8 cellular contexts compared by ENCODE assay signal in the genomic region with DNA sequence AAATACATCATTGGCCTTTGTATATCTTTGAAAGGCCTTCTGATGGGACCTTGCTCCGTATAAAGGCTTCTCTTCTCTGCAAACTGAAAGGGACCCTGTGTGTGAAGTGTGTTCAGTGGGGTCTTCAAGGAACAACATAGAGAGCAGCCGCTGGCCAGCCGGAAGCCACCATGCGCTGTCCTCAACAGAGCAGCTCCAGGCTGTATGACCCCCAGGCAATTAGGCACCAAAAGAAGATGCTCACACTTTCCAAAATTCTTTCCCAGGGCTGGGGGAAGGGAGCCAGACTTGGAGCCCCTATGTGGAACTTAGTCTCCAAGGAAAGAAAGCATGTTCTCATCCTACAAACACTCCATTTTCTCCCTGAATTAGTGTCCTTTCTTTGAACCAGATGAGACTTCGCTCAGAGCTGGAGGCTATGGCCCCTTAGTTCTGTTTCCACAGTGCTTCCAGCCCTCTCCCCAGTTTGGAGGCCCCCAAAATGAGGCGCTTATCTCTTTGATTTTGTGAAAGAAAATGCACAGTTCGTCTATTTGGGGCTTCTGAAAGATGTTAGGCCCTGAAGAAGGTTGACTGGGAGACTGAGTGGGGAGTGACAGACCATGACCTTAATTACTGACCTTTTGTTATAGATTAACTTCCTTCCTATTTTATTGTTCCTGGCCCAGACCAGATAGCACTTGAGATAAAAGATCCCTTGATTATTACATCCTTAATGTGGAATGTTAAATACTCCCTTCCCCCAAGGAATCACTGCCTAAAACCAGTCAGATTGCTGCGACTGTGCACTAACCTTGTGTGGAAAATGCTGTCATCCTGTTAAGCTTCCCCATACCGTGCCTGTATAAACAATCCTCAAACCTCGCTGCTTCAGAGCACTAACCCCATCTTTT.
A peak's percentile ranks its signal among the peaks of the same experiment; 100 is the strongest.
DNase-seq lines count a peak whose midpoint lies in the region; ATAC-seq and TF ChIP-seq lines count a peak whose summit lies in the region.
"Had no signal": no experiment of that assay in that cellular context is flagged by ENCODE, and none has a peak within 500 bp of the region (broad histone marks: within the 10 kb centered on the region; RNA-seq: fewer than 3 reads in every experiment).

No MANE protein-coding gene starts in this region.

- CTCF ChIA-PET in WTC11 (lab: Charles Lee) = interaction anchor here (0.6 to 1.7 kb wide), 2 partner anchors 10 to 231 kb away, joined by 3 to 8 read pairs; no protein-coding TSS in a partner anchor

- H3K27me3 Mint-ChIP-seq in HFFc6 (ENCODE audit: insufficient read depth) (peaks cover 2% of the 10 kb centered on the region; the same call in 1 of the 2 replicates), WTC11 (ENCODE audit: low read depth) (no peaks in the 10 kb centered on the region)
- H3K27me3 Mint-ChIP-seq in stimulated activated memory B cell treated with anti-CD40 and anti-IgM and Interleukin-4, amounts not matched to agents 10 μg/mL and 1 μg/mL and 100 μg/mL, for 72 hours = no peaks in the 10 kb centered on the region
- H3K27me3 Mint-ChIP-seq: activated CD8-positive, alpha-beta T cell treated with anti-CD3 and anti-CD28 coated beads for 36 hours had no signal

- no peak overlapping the region for H3K27ac ChIP-seq in esophagus squamous epithelium

- no peak for TF ChIP-seq CTCF in HFFc6 (IDR thresholded peaks at IDR 0.05)
- TF ChIP-seq CTCF in WTC11 (IDR thresholded peaks at IDR 0.05) = no peak
- TF ChIP-seq CTCF in esophagus squamous epithelium (IDR thresholded peaks at IDR 0.05) = no peak
- no peak for TF ChIP-seq CTCF in GM20000 (IDR thresholded peaks at IDR 0.05; ENCODE audit: extremely low read depth, missing control alignments)

- H3K4me3 Mint-ChIP-seq in HFFc6 = peak overlapping the region; percentile 60
- H3K4me3 Mint-ChIP-seq in WTC11 = no peak overlapping the region
- peak overlapping the region; percentile 36 for H3K4me3 Mint-ChIP-seq in stimulated activated memory B cell treated with anti-CD40 and anti-IgM and Interleukin-4, amounts not matched to agents 10 μg/mL and 1 μg/mL and 100 μg/mL, for 72 hours
- H3K4me3 Mint-ChIP-seq: activated CD8-positive, alpha-beta T cell treated with anti-CD3 and anti-CD28 coated beads for 36 hours had no signal

- no peaks in the 10 kb centered on the region for H3K9me3 ChIP-seq in esophagus squamous epithelium

- H3K9me3 Mint-ChIP-seq in HFFc6 (no peaks in the 10 kb centered on the region), WTC11 (no peaks in the 10 kb centered on the region)
- no peaks in the 10 kb centered on the region for H3K9me3 Mint-ChIP-seq in stimulated activated memory B cell treated with anti-CD40 and anti-IgM and Interleukin-4, amounts not matched to agents 10 μg/mL and 1 μg/mL and 100 μg/mL, for 72 hours
- H3K9me3 Mint-ChIP-seq: activated CD8-positive, alpha-beta T cell treated with anti-CD3 and anti-CD28 coated beads for 36 hours had no signal

- H3K4me3 ChIP-seq in esophagus squamous epithelium = no peak overlapping the region

- DNase-seq in HFFc6 (peak; percentile 17), WTC11 (ENCODE audit: low spot score) (no peak), inferior parietal cortex (ENCODE audit: extremely low spot score) (peak; percentile 25), esophagus squamous epithelium (lab: John Stamatoyannopoulos, UW) (no peak), GM20000 (ENCODE audit: low spot score) (no peak)
- DNase-seq: activated CD8-positive, alpha-beta T cell treated with anti-CD3 and anti-CD28 coated beads for 36 hours had no signal

- POLR2A ChIA-PET in WTC11 (lab: Charles Lee) = no interaction called here

- H3K4me1 ChIP-seq in esophagus squamous epithelium = peaks cover 0 to 12% (median 0%) of the 10 kb centered on the region in 3 donors

- no peaks in the 10 kb centered on the region for H3K27me3 ChIP-seq in esophagus squamous epithelium

- no peak for TF ChIP-seq POLR2A in esophagus squamous epithelium (IDR thresholded peaks at IDR 0.05)

- peak overlapping the region; percentile 69 for H3K27ac Mint-ChIP-seq in HFFc6
- peak overlapping the region; percentile 77 for H3K27ac Mint-ChIP-seq in WTC11
- peak overlapping the region; percentile 94 for H3K27ac Mint-ChIP-seq in stimulated activated memory B cell treated with anti-CD40 and anti-IgM and Interleukin-4, amounts not matched to agents 10 μg/mL and 1 μg/mL and 100 μg/mL, for 72 hours
- H3K27ac Mint-ChIP-seq: activated CD8-positive, alpha-beta T cell treated with anti-CD3 and anti-CD28 coated beads for 36 hours had no signal

- no peaks in the 10 kb centered on the region for H3K36me3 ChIP-seq in esophagus squamous epithelium

- H3K36me3 Mint-ChIP-seq in HFFc6 (ENCODE audit: low read depth) (no peaks in the 10 kb centered on the region; the same call in 1 of the 2 replicates), WTC11 (no peaks in the 10 kb centered on the region)
- H3K36me3 Mint-ChIP-seq in stimulated activated memory B cell treated with anti-CD40 and anti-IgM and Interleukin-4, amounts not matched to agents 10 μg/mL and 1 μg/mL and 100 μg/mL, for 72 hours = no peaks in the 10 kb centered on the region

- peak; percentile 36 for ATAC-seq in WTC11
- no peak for ATAC-seq in stimulated activated memory B cell treated with anti-CD40 and anti-IgM and Interleukin-4, amounts not matched to agents 10 μg/mL and 1 μg/mL and 100 μg/mL, for 72 hours
- ATAC-seq in GM19452 (IDR thresholded peaks at IDR 0.05; ENCODE audit: unreplicated experiment) = no peak
- ATAC-seq: activated CD8-positive, alpha-beta T cell treated with anti-CD3 and anti-CD28 coated beads for 36 hours had no signal

- H3K4me1 Mint-ChIP-seq in HFFc6 (ENCODE audit: low read depth) = peaks cover 43% of the 10 kb centered on the region
- peaks cover 37% of the 10 kb centered on the region for H3K4me1 Mint-ChIP-seq in WTC11
- peaks cover 40% of the 10 kb centered on the region for H3K4me1 Mint-ChIP-seq in stimulated activated memory B cell treated with anti-CD40 and anti-IgM and Interleukin-4, amounts not matched to agents 10 μg/mL and 1 μg/mL and 100 μg/mL, for 72 hours

- 69 to 78% methylated on average over 8 to 9 of the region's 10 CpGs for WGBS in esophagus squamous epithelium, 2 donors

- intact Hi-C loops in esophagus squamous epithelium (cut with DNase I) = no loop called here

TF ChIP-seq in WTC11, 78 proteins besides CTCF, POLR2A, EP300 and RAD21 (continues in another document):
- TF ChIP-seq ZNF396 (CRISPR knock-in tag; IDR thresholded peaks at IDR 0.05; ENCODE audit: borderline replicate concordance) (no peak), SMAD4 (CRISPR knock-in tag; IDR thresholded peaks at IDR 0.05) (no peak), FOXP1 (CRISPR knock-in tag; IDR thresholded peaks at IDR 0.05; ENCODE audit: borderline replicate concordance) (no peak), ZNF416 (CRISPR knock-in tag; IDR thresholded peaks at IDR 0.05) (no peak), NFYB (CRISPR knock-in tag; conservative IDR thresholded peaks at IDR 0.05; ENCODE audit: low read depth) (no peak)
- TF ChIP-seq, protein P1, sequence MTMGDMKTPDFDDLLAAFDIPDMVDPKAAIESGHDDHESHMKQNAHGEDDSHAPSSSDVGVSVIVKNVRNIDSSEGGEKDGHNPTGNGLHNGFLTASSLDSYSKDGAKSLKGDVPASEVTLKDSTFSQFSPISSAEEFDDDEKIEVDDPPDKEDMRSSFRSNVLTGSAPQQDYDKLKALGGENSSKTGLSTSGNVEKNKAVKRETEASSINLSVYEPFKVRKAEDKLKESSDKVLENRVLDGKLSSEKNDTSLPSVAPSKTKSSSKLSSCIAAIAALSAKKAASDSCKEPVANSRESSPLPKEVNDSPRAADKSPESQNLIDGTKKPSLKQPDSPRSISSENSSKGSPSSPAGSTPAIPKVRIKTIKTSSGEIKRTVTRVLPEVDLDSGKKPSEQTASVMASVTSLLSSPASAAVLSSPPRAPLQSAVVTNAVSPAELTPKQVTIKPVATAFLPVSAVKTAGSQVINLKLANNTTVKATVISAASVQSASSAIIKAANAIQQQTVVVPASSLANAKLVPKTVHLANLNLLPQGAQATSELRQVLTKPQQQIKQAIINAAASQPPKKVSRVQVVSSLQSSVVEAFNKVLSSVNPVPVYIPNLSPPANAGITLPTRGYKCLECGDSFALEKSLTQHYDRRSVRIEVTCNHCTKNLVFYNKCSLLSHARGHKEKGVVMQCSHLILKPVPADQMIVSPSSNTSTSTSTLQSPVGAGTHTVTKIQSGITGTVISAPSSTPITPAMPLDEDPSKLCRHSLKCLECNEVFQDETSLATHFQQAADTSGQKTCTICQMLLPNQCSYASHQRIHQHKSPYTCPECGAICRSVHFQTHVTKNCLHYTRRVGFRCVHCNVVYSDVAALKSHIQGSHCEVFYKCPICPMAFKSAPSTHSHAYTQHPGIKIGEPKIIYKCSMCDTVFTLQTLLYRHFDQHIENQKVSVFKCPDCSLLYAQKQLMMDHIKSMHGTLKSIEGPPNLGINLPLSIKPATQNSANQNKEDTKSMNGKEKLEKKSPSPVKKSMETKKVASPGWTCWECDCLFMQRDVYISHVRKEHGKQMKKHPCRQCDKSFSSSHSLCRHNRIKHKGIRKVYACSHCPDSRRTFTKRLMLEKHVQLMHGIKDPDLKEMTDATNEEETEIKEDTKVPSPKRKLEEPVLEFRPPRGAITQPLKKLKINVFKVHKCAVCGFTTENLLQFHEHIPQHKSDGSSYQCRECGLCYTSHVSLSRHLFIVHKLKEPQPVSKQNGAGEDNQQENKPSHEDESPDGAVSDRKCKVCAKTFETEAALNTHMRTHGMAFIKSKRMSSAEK (CRISPR knock-in tag; IDR thresholded peaks at IDR 0.05; ENCODE audit: borderline replicate concordance) = no peak
- TF ChIP-seq, protein P2, sequence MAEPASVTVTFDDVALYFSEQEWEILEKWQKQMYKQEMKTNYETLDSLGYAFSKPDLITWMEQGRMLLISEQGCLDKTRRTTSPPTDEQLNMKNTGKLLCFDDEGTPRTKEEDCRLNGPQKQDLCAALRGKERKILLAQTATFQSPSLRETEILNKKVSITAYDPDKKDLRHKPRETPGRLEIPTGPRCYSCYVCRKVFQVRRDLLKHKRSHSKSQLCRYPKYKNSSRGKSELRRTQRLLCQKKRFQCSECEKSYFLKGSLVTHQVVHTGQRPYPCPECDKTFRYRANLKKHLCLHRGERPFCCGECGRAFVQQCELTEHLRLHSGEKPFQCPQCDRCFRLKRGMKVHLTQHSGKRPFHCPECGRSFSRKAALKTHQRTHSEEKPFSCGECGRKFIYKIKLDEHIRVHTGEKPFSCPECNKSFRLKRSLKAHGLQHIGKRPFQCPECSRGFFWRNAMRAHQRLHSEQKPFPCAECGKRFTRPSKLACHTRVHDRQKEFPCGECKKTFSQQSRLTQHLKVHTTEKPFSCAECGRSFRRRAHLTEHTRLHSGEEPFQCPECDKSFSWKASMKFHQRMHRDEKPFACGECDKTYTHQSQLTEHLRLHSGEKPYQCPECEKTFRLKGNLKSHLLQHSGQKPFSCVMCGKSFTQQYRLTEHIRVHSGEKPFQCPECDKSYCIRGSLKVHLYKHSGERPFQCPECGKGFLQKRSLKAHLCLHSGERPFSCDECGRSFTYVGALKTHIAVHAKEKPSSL (CRISPR knock-in tag; conservative IDR thresholded peaks at IDR 0.05) = no peak

Comparison
In these comparisons a context has a peak if more than half of its experiments do, and no peak if none do; other contexts are left out.
1. DNase-seq: peak in HFFc6 (single experiment) and inferior parietal cortex (single experiment); none in WTC11 (single experiment), esophagus squamous epithelium (single experiment) and GM20000 (single experiment).
2. Peak in every context shown above with its lines, with median percentiles within 50 percentile points of each other: H3K27ac Mint-ChIP-seq.